16 cellular contexts compared by ENCODE assay signal in the genomic region with DNA sequence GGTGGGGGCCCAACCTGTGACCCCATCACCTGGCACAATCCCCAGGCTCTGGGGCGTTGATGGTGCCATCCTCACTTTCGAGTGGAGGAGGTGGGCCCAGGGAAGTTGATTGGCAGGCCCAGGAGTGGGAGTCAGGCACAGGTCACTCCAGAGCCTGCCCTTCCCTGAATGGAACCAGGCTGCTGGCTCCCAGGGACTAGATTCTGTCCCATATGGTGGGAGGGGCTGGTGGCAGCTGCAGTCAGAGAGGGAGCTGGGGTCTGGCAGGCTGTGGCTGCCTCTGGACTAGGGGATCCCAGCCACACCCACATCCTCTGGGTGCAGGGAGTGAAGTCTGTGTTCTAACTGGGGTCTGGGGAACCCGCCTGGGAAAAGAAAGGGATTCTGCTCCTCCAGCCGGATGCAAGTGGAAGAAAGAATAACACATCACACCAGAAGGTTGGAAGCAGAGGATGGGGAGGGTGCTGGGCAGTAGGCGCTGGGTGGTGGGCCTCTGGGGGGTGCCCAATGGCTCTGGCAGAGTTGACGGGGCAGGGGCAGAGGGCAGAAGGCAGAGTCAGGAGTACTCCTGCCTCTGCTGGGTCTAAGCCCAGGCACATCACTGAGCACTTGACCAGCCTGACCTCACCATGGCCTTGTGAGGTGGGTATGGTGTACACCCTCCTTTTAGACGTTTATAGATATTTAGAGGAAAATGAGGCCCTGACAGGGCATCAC. TPM values are rescaled to one million over a fixed set of nuclear protein-coding genes. Genes with fewer than 3 reads are reported as not detected.
DNase-seq lines count a peak whose midpoint lies in the region; ATAC-seq and TF ChIP-seq lines count a peak whose summit lies in the region.
"Had no signal": no experiment of that assay in that cellular context is flagged by ENCODE, and none has a peak within 500 bp of the region (broad histone marks: within the 10 kb centered on the region; RNA-seq: fewer than 3 reads in every experiment).

No MANE protein-coding gene starts in this region.

- no peaks in the 10 kb centered on the region for H3K9me3 ChIP-seq in BLaER1
- no peaks in the 10 kb centered on the region for H3K9me3 ChIP-seq in body of pancreas
- H3K9me3 ChIP-seq in neuronal stem cell (replicated peaks in 1 of 2; ENCODE audit: control insufficient read depth in 2 of 2, insufficient read depth in 1 of 2, low read depth in 1 of 2, low read length in 2 of 2) = no peaks in the 10 kb centered on the region
- no peaks in the 10 kb centered on the region for H3K9me3 ChIP-seq in CD4-positive, alpha-beta memory T cell (ENCODE audit: control insufficient read depth in 1 of 2, low read length in 2 of 2)
- H3K9me3 ChIP-seq: Peyer's patch, SK-N-SH had no signal

- H2BK15ac ChIP-seq in neuronal stem cell (ENCODE audit: low read length) = peak overlapping the region; percentile 15

- H4K8ac ChIP-seq in neuronal stem cell (ENCODE audit: low read depth, low read length) = no peak overlapping the region

- DNase-seq in GM13976 (ENCODE audit: low spot score) (peak; percentile 19), body of pancreas (peak; percentile 44 to 61 (median 58)), neuronal stem cell (ENCODE audit: low spot score) (no peak), NCI-H1694 treated with DMSO at 0.1 percent for 48 hours (lab: John Stamatoyannopoulos, UW) (no peak), DMS114 treated with DMSO at 0.1 percent for 48 hours (lab: John Stamatoyannopoulos, UW; ENCODE audit: unreplicated experiment) (no peak)
- DNase-seq in CD4-positive, alpha-beta memory T cell = no peak
- DNase-seq: CD4-positive, CD25-positive, alpha-beta regulatory T cell; DMS79; NCI-H1417 treated with DMSO at 0.1 percent for 48 hours; NCI-H2029; SK-N-SH had no signal

- H2BK120ac ChIP-seq in neuronal stem cell (ENCODE audit: low read depth, low read length) = no peak overlapping the region

- H2BK5ac ChIP-seq in neuronal stem cell (ENCODE audit: low read length) = peak overlapping the region; percentile 24

- no peak overlapping the region for H3K4ac ChIP-seq in neuronal stem cell (ENCODE audit: low read length)

- no peak overlapping the region for H4K91ac ChIP-seq in neuronal stem cell (ENCODE audit: low read depth, low read length, poor library complexity)

- peak overlapping the region; percentile 37 for H3K4me2 ChIP-seq in BLaER1
- no peak overlapping the region for H3K4me2 ChIP-seq in neuronal stem cell (ENCODE audit: insufficient read depth, low read length, poor library complexity, severe bottlenecking)
- H3K4me2 ChIP-seq: KMS-11, SK-N-SH had no signal

- no peak overlapping the region for H2BK12ac ChIP-seq in neuronal stem cell (ENCODE audit: low read length)

- no peak overlapping the region for H3K4me3 Mint-ChIP-seq in CD4-positive, alpha-beta memory T cell
- H3K4me3 Mint-ChIP-seq: CD4-positive, CD25-positive, alpha-beta regulatory T cell had no signal

- H3K36me3 Mint-ChIP-seq in CD4-positive, alpha-beta memory T cell = no peaks in the 10 kb centered on the region
- H3K36me3 Mint-ChIP-seq: CD4-positive, CD25-positive, alpha-beta regulatory T cell had no signal

- no peaks in the 10 kb centered on the region for H3K27me3 Mint-ChIP-seq in CD4-positive, alpha-beta memory T cell
- H3K27me3 Mint-ChIP-seq: CD4-positive, CD25-positive, alpha-beta regulatory T cell had no signal

- no peak overlapping the region for H3K9ac ChIP-seq in BLaER1
- H3K9ac ChIP-seq in neuronal stem cell (ENCODE audit: low read depth, low read length, poor library complexity) = peak overlapping the region; percentile 0
- H3K9ac ChIP-seq: KMS-11, SK-N-SH had no signal

- no peak overlapping the region for H3K27ac Mint-ChIP-seq in CD4-positive, alpha-beta memory T cell

- H3K4me3 ChIP-seq in BLaER1 (no peak overlapping the region), body of pancreas (no peak overlapping the region), neuronal stem cell (ENCODE audit: low read length in 2 of 2) (no peak overlapping the region)
- H3K4me3 ChIP-seq in CD4-positive, alpha-beta memory T cell (ENCODE audit: low read length in 2 of 2) = no peak overlapping the region
- H3K4me3 ChIP-seq: Peyer's patch had no signal

- peak in 2 of 3 donors; percentile 27 to 57 for TF ChIP-seq POLR2A in body of pancreas (IDR thresholded peaks at IDR 0.05)

- H3K27me3 ChIP-seq in BLaER1 (no peaks in the 10 kb centered on the region), body of pancreas (no peaks in the 10 kb centered on the region), neuronal stem cell (ENCODE audit: control insufficient read depth in 3 of 3, insufficient read depth in 3 of 3, low read depth in 1 of 3, low read length in 3 of 3) (no peaks in the 10 kb centered on the region)
- H3K27me3 ChIP-seq in CD4-positive, alpha-beta memory T cell (ENCODE audit: insufficient read depth, low read length) = no peaks in the 10 kb centered on the region
- H3K27me3 ChIP-seq: Peyer's patch had no signal

- H2AK5ac ChIP-seq in neuronal stem cell (ENCODE audit: low read depth, low read length) = no peak overlapping the region

- H3K4me1 Mint-ChIP-seq in CD4-positive, alpha-beta memory T cell = no peaks in the 10 kb centered on the region

- ATAC-seq in body of pancreas = peak; percentile 12
- ATAC-seq: HepG2, Right ventricle myocardium inferior had no signal

- POLR2A ChIA-PET in CD4-positive, alpha-beta memory T cell (lab: Charles Lee; ENCODE audit: partially characterized antibody) = no interaction called here

- CTCF ChIA-PET in CD4-positive, alpha-beta memory T cell (lab: Charles Lee; ENCODE audit: partially characterized antibody) = no interaction called here

- no peaks in the 10 kb centered on the region for H3K9me3 Mint-ChIP-seq in CD4-positive, alpha-beta memory T cell
- H3K9me3 Mint-ChIP-seq: CD4-positive, CD25-positive, alpha-beta regulatory T cell had no signal

- in situ Hi-C loops in GM13976 (cut with MboI; ENCODE audit: low sequenced_read_pairs, unreplicated experiment) = no loop called here

- no peak overlapping the region for H3K23ac ChIP-seq in neuronal stem cell (ENCODE audit: low read depth, low read length, poor library complexity)

- TF ChIP-seq CTCF in GM13976 (IDR thresholded peaks at IDR 0.05; ENCODE audit: borderline replicate concordance, control extremely low read depth, extremely low read depth, insufficient read depth, missing control alignments) (no peak), body of pancreas (IDR thresholded peaks at IDR 0.05) (no peak)

- no peak overlapping the region for H3K18ac ChIP-seq in neuronal stem cell (ENCODE audit: low read length)

- intact Hi-C loops in body of pancreas (cut with DNase I) = no loop called here
- intact Hi-C loops in CD4-positive, alpha-beta memory T cell (cut with micrococcal nuclease) = no loop called here

- H4K20me1 ChIP-seq in BLaER1 = no peaks in the 10 kb centered on the region

- peak overlapping the region; percentile 38 for H3K14ac ChIP-seq in neuronal stem cell (ENCODE audit: low read length)

- H2AFZ ChIP-seq in neuronal stem cell (ENCODE audit: low read length) = no peak overlapping the region

- H3K36me3 ChIP-seq in BLaER1 = peaks cover 6% of the 10 kb centered on the region; the same call in 1 of the 2 replicates
- H3K36me3 ChIP-seq in body of pancreas (replicated peaks in 1 of 2; ENCODE audit: insufficient read depth in 1 of 2, low read depth in 2 of 2) = no peaks in the 10 kb centered on the region
- no peaks in the 10 kb centered on the region for H3K36me3 ChIP-seq in neuronal stem cell (replicated peaks in 1 of 2; ENCODE audit: control insufficient read depth in 2 of 2, insufficient read depth in 2 of 2, low read length in 2 of 2)
- no peaks in the 10 kb centered on the region for H3K36me3 ChIP-seq in CD4-positive, alpha-beta memory T cell (ENCODE audit: insufficient read depth, low read length)
- H3K36me3 ChIP-seq: Peyer's patch had no signal

- no peaks in the 10 kb centered on the region for H3K79me1 ChIP-seq in neuronal stem cell (ENCODE audit: low read depth, low read length)

- H3K4me1 ChIP-seq in BLaER1 = peaks cover 18% of the 10 kb centered on the region
- H3K4me1 ChIP-seq in body of pancreas = peaks cover 22% of the 10 kb centered on the region
- peaks cover 0 to 2% of the 10 kb centered on the region in 2 donors for H3K4me1 ChIP-seq in neuronal stem cell (ENCODE audit: control insufficient read depth in 2 of 2, insufficient read depth in 1 of 2, low read depth in 1 of 2, low read length in 2 of 2)
- H3K4me1 ChIP-seq in CD4-positive, alpha-beta memory T cell (ENCODE audit: insufficient read depth, low read length) = no peaks in the 10 kb centered on the region
- H3K4me1 ChIP-seq: Peyer's patch had no signal

- WGBS in body of pancreas, 2 donors = 40 to 41% methylated on average over 5 to 7 of the region's 7 CpGs
- no CpG with 5 or more reads among the region's 7 CpGs for WGBS in neuronal stem cell (ENCODE audit: extremely low coverage in 2 of 2, insufficient read length in 2 of 2, insufficient replicate concordance in 1 of 2), 2 donors

- H3K27ac ChIP-seq in BLaER1 = no peak overlapping the region
- peak overlapping the region; percentile 10 to 66 (median 52) for H3K27ac ChIP-seq in body of pancreas
- H3K27ac ChIP-seq in neuronal stem cell (replicated peaks; ENCODE audit: low read length) = no peak overlapping the region
- H3K27ac ChIP-seq in CD4-positive, alpha-beta memory T cell (ENCODE audit: low read depth, low read length) = no peak overlapping the region
- H3K27ac ChIP-seq: KMS-11, Peyer's patch had no signal

RNA-seq across cellular contexts. Expression of gene CEL, which starts 25.8 kb away (rescaled TPM):
- 1,000 to 10,000 TPM; 8,438 to 9,209 TPM for total RNA-seq in body of pancreas
- 3.7 TPM for polyA plus RNA-seq in neuronal stem cell (2013, experiment 1 of 2)
- polyA plus RNA-seq in neuronal stem cell (2013, experiment 2 of 2) = 4.0 TPM
- total RNA-seq in CD4-positive, alpha-beta memory T cell = 1 to 10 TPM; 1.2 to 1.6 TPM
- polyA plus RNA-seq in CD4-positive, alpha-beta memory T cell = under 1 TPM in 1 of 2 donors, not detected in 1; 0.15 TPM
- polyA plus RNA-seq: CD4-positive, CD25-positive, alpha-beta regulatory T cell had no signal

RNA-seq across cellular contexts. Expression of gene RALGDS, which starts 33.5 kb away (rescaled TPM):
- 10 to 100 TPM; 27.8 to 64.6 TPM for total RNA-seq in body of pancreas
- 48.3 TPM for polyA plus RNA-seq in neuronal stem cell (2013, experiment 1 of 2)
- 47.0 TPM for polyA plus RNA-seq in neuronal stem cell (2013, experiment 2 of 2)
- total RNA-seq in CD4-positive, alpha-beta memory T cell = 100 to 1,000 TPM; 123 to 131 TPM
- polyA plus RNA-seq in CD4-positive, alpha-beta memory T cell = 10 to 100 TPM; 27.9 to 67.8 TPM

RNA-seq across cellular contexts. Expression of gene GTF3C5, which starts 56.8 kb away (rescaled TPM):
- 10 to 100 TPM; 43.1 to 57.7 TPM for total RNA-seq in body of pancreas
- 61.8 TPM for polyA plus RNA-seq in neuronal stem cell (2013, experiment 1 of 2)
- polyA plus RNA-seq in neuronal stem cell (2013, experiment 2 of 2) = 62.4 TPM
- 10 to 100 TPM; 71.3 to 71.5 TPM for total RNA-seq in CD4-positive, alpha-beta memory T cell
- polyA plus RNA-seq in CD4-positive, alpha-beta memory T cell = 10 to 100 TPM; 33.5 to 34.0 TPM

Comparison
In these comparisons a context has a peak if more than half of its experiments do, and no peak if none do; other contexts are left out.
1. H3K27ac ChIP-seq: peak in body of pancreas (4 of 4); none in BLaER1 (single experiment), neuronal stem cell (single experiment) and CD4-positive, alpha-beta memory T cell (single experiment).
2. DNase-seq: peak in GM13976 (single experiment) and body of pancreas (4 of 4); none in neuronal stem cell (single experiment), NCI-H1694 treated with DMSO at 0.1 percent for 48 hours (single experiment), CD4-positive, alpha-beta memory T cell (0 of 5) and DMS114 treated with DMSO at 0.1 percent for 48 hours (single experiment).
3. RNA of gene CEL, which starts 25.8 kb away (total RNA-seq): 8,438 to 9,209 TPM in body of pancreas; 1.2 to 1.6 TPM in CD4-positive, alpha-beta memory T cell; every median in the first group is over 1,000 times any median in the second.